Comparison of ENCODE assay signal across 14 cellular contexts in genomic region chr15:89627256-89627970, GRCh38.
"Had no signal": no experiment of that assay in that cellular context is flagged by ENCODE, and none has a peak within 500 bp of the region (broad histone marks: within the 10 kb centered on the region; RNA-seq: fewer than 3 reads in every experiment).

No MANE protein-coding gene starts in this region.

- DNase-seq: activated CD4-positive, alpha-beta T cell treated with anti-CD3 and anti-CD28 coated beads, Interleukin-2, amount 50 U/mL, for 1 hour; activated CD8-positive, alpha-beta memory T cell treated with anti-CD3 and anti-CD28 coated beads, Interleukin-2, amount 50 U/mL, for 48 hours; activated naive CD4-positive, alpha-beta T cell treated with Interleukin-2 at 50 U/mL for 16 hours; activated naive CD8-positive, alpha-beta T cell treated with anti-CD3 and anti-CD28 coated beads for 36 hours; activated T-cell treated with anti-CD3 and anti-CD28 coated beads, Interleukin-2, amount 50 U/mL, for 4 hours; foreskin melanocyte; glutamatergic neuron; left cardiac atrium; midbrain; natural killer cell; ovary; stimulated activated CD4-positive, alpha-beta T cell treated with anti-CD3 and anti-CD28 coated beads, Interleukin-4, amount 100 ng/mL, for 24 hours; stimulated activated naive CD4-positive, alpha-beta T cell treated with Interleukin-2 at 50 U/mL for 16 hours had no signal

- FAIRE-seq: endometrium had no signal
